Comparison of ENCODE assay signal across 33 cellular contexts in genomic region chr14:26729851-26730250, GRCh38.
DNase-seq lines count a peak whose midpoint lies in the region; ATAC-seq, FAIRE-seq and TF ChIP-seq lines count a peak whose summit lies in the region.
"Had no signal": no experiment of that assay in that cellular context is flagged by ENCODE, and none has a peak within 500 bp of the region (broad histone marks: within the 10 kb centered on the region; RNA-seq: fewer than 3 reads in every experiment).

No MANE protein-coding gene starts in this region.

- H3K79me2 ChIP-seq in ACC112 (ENCODE audit: control insufficient read depth, insufficient read depth, low read length, unreplicated experiment): no peaks in the 10 kb centered on the region
- H3K79me2 ChIP-seq in HepG2 (ENCODE audit: insufficient read depth, low read length): no peaks in the 10 kb centered on the region
- H3K79me2 ChIP-seq: hepatocyte, parathyroid adenoma had no signal

- in situ Hi-C loops in astrocyte of the spinal cord (cut with HindIII; ENCODE audit: low sequenced_read_pairs) (no loop called here), HepG2 (cut with HindIII; ENCODE audit: extremely low pct_ligation_motif_present, low pct_unique_long_range_greater_than_20kb) (no loop called here)

- peak; percentile 59 for DNase-seq in HS-5 (ENCODE audit: low read depth)
- peak; percentile 69 for DNase-seq in astrocyte of the spinal cord (ENCODE audit: low read depth, low spot score)
- peak; percentile 14 for DNase-seq in iris pigment epithelial cell (ENCODE audit: low read depth)
- DNase-seq in upper lobe of right lung: no peak
- DNase-seq in HepG2 (ENCODE audit: low spot score): no peak
- DNase-seq in SJCRH30: no peak
- no peak for DNase-seq in caudate nucleus (lab: John Stamatoyannopoulos, UW)
- DNase-seq: 8988T; activated CD4-positive, alpha-beta T cell treated with anti-CD3 and anti-CD28 coated beads, Interleukin-2, amount 10 ng/mL, durations not matched to agents 24 days and 14 days; activated effector memory CD4-positive, alpha-beta T cell treated with Interleukin-2 at 50 U/mL for 16 hours; activated T-cell treated with anti-CD3 and anti-CD28 coated beads, Interleukin-2, amount 50 U/mL, for 1 hour; aorta; CD4-positive, alpha-beta memory T cell; endodermal cell; IMR-90; left colon; mammary epithelial cell; MV-4-11; NCI-H1436 treated with DMSO at 0.1 percent for 48 hours; NCI-H446 treated with DMSO at 0.1 percent for 48 hours; NCI-H774; RPMI8226; small intestine; stimulated activated naive CD4-positive, alpha-beta T cell; T-cell; upper lobe of left lung had no signal

- POLR2A ChIA-PET in HepG2 (lab: Yijun Ruan, JAX): no interaction called here

- H3K4me2 ChIP-seq in HepG2 (ENCODE audit: low read depth, low read length): no peak overlapping the region
- H3K4me2 ChIP-seq: hepatocyte had no signal

- H3K27ac ChIP-seq in ACC112 (ENCODE audit: low read depth, low read length) (no peak overlapping the region), upper lobe of right lung (no peak overlapping the region), HepG2 (ENCODE audit: extremely low read length, insufficient read depth, low read length) (no peak overlapping the region), SJCRH30 (no peak overlapping the region), caudate nucleus (ENCODE audit: low read depth, low read length) (no peak overlapping the region)
- H3K27ac ChIP-seq: hepatocyte, parathyroid adenoma, SJSA1, upper lobe of left lung had no signal

- 0% methylated on average over 3 of the region's 3 CpGs for WGBS in HepG2 (ENCODE audit: low lambda C conversion rate)

- H3K9ac ChIP-seq in HepG2 (ENCODE audit: insufficient read depth, low read depth, low read length): no peak overlapping the region
- H3K9ac ChIP-seq: parathyroid adenoma had no signal

- H3K4me1 ChIP-seq in ACC112 (ENCODE audit: control insufficient read depth, insufficient read depth, low read length, unreplicated experiment) (no peaks in the 10 kb centered on the region), upper lobe of right lung (no peaks in the 10 kb centered on the region), HepG2 (ENCODE audit: insufficient read depth, low read length) (no peaks in the 10 kb centered on the region), SJCRH30 (no peaks in the 10 kb centered on the region)
- H3K4me1 ChIP-seq: HAP-1, parathyroid adenoma, SJSA1, upper lobe of left lung had no signal

- H3K4me3 ChIP-seq in ACC112 (ENCODE audit: low read depth, low read length) (no peak overlapping the region), astrocyte of the spinal cord (ENCODE audit: low read depth, low read length) (no peak overlapping the region), upper lobe of right lung (no peak overlapping the region), HepG2 (replicated peaks in 1 of 3; ENCODE audit: insufficient read depth in 1 of 3, low read depth in 2 of 3, low read length in 3 of 3) (no peak overlapping the region), SJCRH30 (no peak overlapping the region)
- H3K4me3 ChIP-seq: HAP-1, hepatocyte, SJSA1, upper lobe of left lung had no signal

- intact Hi-C loops in upper lobe of right lung (cut with DNase I) (no loop called here), HepG2 (cut with micrococcal nuclease; ENCODE audit: unreplicated experiment) (no loop called here)

- H3K9me3 ChIP-seq in upper lobe of right lung: no peaks in the 10 kb centered on the region
- H3K9me3 ChIP-seq in HepG2 (ENCODE audit: low read length): peaks cover 85% of the 10 kb centered on the region
- H3K9me3 ChIP-seq in SJCRH30 (replicated peaks): no peaks in the 10 kb centered on the region
- H3K9me3 ChIP-seq: HAP-1, SJSA1, upper lobe of left lung had no signal

- H3K27me3 ChIP-seq in ACC112 (ENCODE audit: insufficient read depth, low read length) (no peaks in the 10 kb centered on the region), upper lobe of right lung (no peaks in the 10 kb centered on the region), HepG2 (ENCODE audit: control insufficient read depth in 1 of 2, insufficient read depth in 2 of 2, low read length in 2 of 2) (no peaks in the 10 kb centered on the region), SJCRH30 (no peaks in the 10 kb centered on the region)
- H3K27me3 ChIP-seq: hepatocyte, SJSA1, upper lobe of left lung had no signal

- ATAC-seq in upper lobe of right lung (no peak), HepG2 (no peak)
- ATAC-seq: left colon, T-cell, WTC11 had no signal

- no TSS peak for BruUV-seq in HepG2 (replicated peaks; lab: Mats Ljungman, UMichigan)

- TF ChIP-seq RAD21 in HepG2 (CRISPR knock-in tag; IDR thresholded peaks at IDR 0.05): no peak

- TF ChIP-seq CTCF in astrocyte of the spinal cord (IDR thresholded peaks at IDR 0.05; ENCODE audit: low read depth, low read length) (no peak), upper lobe of right lung (IDR thresholded peaks at IDR 0.05) (no peak), HepG2 (CRISPR knock-in tag; IDR thresholded peaks at IDR 0.05) (no peak)

- H2AFZ ChIP-seq in ACC112 (ENCODE audit: low read length, unreplicated experiment): peak overlapping the region; percentile 16
- H2AFZ ChIP-seq in HepG2 (ENCODE audit: low read length): no peak overlapping the region
- H2AFZ ChIP-seq: hepatocyte, parathyroid adenoma had no signal

- no peak for FAIRE-seq in HepG2 (lab: Jason Lieb, UNC)
- FAIRE-seq: D721Med, small intestine had no signal

- CTCF ChIA-PET in HepG2 (lab: Yijun Ruan, JAX; ENCODE audit: low intra/inter-chr PET ratio, low total read pairs): no interaction called here

- TF ChIP-seq EP300 in HepG2 (IDR thresholded peaks at IDR 0.05; ENCODE audit: low read depth in 2 of 2, low read length in 2 of 2): no peak
- TF ChIP-seq EP300 in HepG2 (CRISPR knock-in tag; IDR thresholded peaks at IDR 0.05; ENCODE audit: borderline replicate concordance): no peak

- TF ChIP-seq POLR2A in HepG2 (IDR thresholded peaks at IDR 0.05; ENCODE audit: insufficient read depth in 1 of 2, low read depth in 2 of 2, low read length in 2 of 2): no peak

- H3K36me3 ChIP-seq in ACC112 (ENCODE audit: insufficient read depth, low read length): no peaks in the 10 kb centered on the region
- no peaks in the 10 kb centered on the region for H3K36me3 ChIP-seq in upper lobe of right lung
- no peaks in the 10 kb centered on the region for H3K36me3 ChIP-seq in HepG2 (replicated peaks in 1 of 2; ENCODE audit: control insufficient read depth in 1 of 2, insufficient read depth in 2 of 2, low read length in 2 of 2)
- no peaks in the 10 kb centered on the region for H3K36me3 ChIP-seq in SJCRH30
- H3K36me3 ChIP-seq: HAP-1, SJSA1, upper lobe of left lung had no signal

- H4K20me1 ChIP-seq in HepG2 (ENCODE audit: insufficient read depth, low read length): no peaks in the 10 kb centered on the region

TF ChIP-seq in HepG2, 621 proteins besides CTCF, POLR2A, EP300 and RAD21 (continues in another document):
- no peak for TF ChIP-seq ZNF777 (CRISPR knock-in tag; IDR thresholded peaks at IDR 0.05)
- no peak for TF ChIP-seq MTF1 (CRISPR knock-in tag; IDR thresholded peaks at IDR 0.05)
- no peak for TF ChIP-seq ZNF33A (CRISPR knock-in tag; IDR thresholded peaks at IDR 0.05; ENCODE audit: borderline replicate concordance)
- TF ChIP-seq ZNF280B (CRISPR knock-in tag; IDR thresholded peaks at IDR 0.05; ENCODE audit: borderline replicate concordance): no peak
- no peak for TF ChIP-seq ARNTL (CRISPR knock-in tag; IDR thresholded peaks at IDR 0.05)
- no peak for TF ChIP-seq ELK4 (CRISPR knock-in tag; IDR thresholded peaks at IDR 0.05; ENCODE audit: borderline replicate concordance)
- no peak for TF ChIP-seq CBX2 (IDR thresholded peaks at IDR 0.05; ENCODE audit: low read depth, low read length)
- TF ChIP-seq CBX2 (CRISPR knock-in tag; IDR thresholded peaks at IDR 0.05; ENCODE audit: low read depth): no peak

Comparison
In these comparisons a context has a peak if more than half of its experiments do, and no peak if none do; other contexts are left out.
1. DNase-seq: peak in HS-5 (single experiment), astrocyte of the spinal cord (single experiment) and iris pigment epithelial cell (single experiment); none in upper lobe of right lung (single experiment), HepG2 (single experiment), SJCRH30 (0 of 2) and caudate nucleus (0 of 61).